Comparison of ENCODE assay signal across 10 cellular contexts in genomic region chr9:120921751-120922181, GRCh38. TPM values are rescaled to one million over a fixed set of nuclear protein-coding genes. Genes with fewer than 3 reads are reported as not detected.
DNase-seq lines count a peak whose midpoint lies in the region; FAIRE-seq and TF ChIP-seq lines count a peak whose summit lies in the region.
"Had no signal": no experiment of that assay in that cellular context is flagged by ENCODE, and none has a peak within 500 bp of the region (broad histone marks: within the 10 kb centered on the region; RNA-seq: fewer than 3 reads in every experiment).

No MANE protein-coding gene starts in this region.

- peak; percentile 73; the same call in 1 of the 2 replicates for TF ChIP-seq POLR2A in GM12891 (IDR thresholded peaks at IDR 0.05; ENCODE audit: low read depth, low read length)
- no peak for TF ChIP-seq POLR2A in Peyer's patch (IDR thresholded peaks at IDR 0.05)
- TF ChIP-seq POLR2A in sigmoid colon (IDR thresholded peaks at IDR 0.05) = no peak

- no peaks in the 10 kb centered on the region for H3K9me2 ChIP-seq in MM.1S (replicated peaks; ENCODE audit: insufficient read depth, low read length)

- H3K9me3 ChIP-seq in Peyer's patch (no peaks in the 10 kb centered on the region), sigmoid colon (no peaks in the 10 kb centered on the region), MM.1S (replicated peaks; ENCODE audit: insufficient read depth, low read length) (no peaks in the 10 kb centered on the region), A673 (ENCODE audit: low read depth, low read length, poor library complexity, severe bottlenecking) (no peaks in the 10 kb centered on the region)

- TF ChIP-seq CTCF in Peyer's patch (IDR thresholded peaks at IDR 0.05) (no peak), sigmoid colon (IDR thresholded peaks at IDR 0.05) (no peak), MM.1S (IDR thresholded peaks at IDR 0.05; ENCODE audit: low read length) (no peak), A673 (conservative IDR thresholded peaks at IDR 0.05; ENCODE audit: low read depth, low read length) (no peak)

- H2AFZ ChIP-seq in MM.1S (ENCODE audit: low read length) = no peak overlapping the region

- no peak overlapping the region for H3K9ac ChIP-seq in MM.1S (ENCODE audit: low read length)

- FAIRE-seq in GM12891 (lab: Jason Lieb, UNC) = no peak
- FAIRE-seq: islet of Langerhans had no signal

- no peaks in the 10 kb centered on the region for H3K27me3 Mint-ChIP-seq in dendritic cell treated with granulocyte-macrophage colony-stimulating factor and Interleukin-4, amounts not matched to agents 40 ng/mL and 50 ng/mL, for 4 days

- H3K9me3 Mint-ChIP-seq in dendritic cell treated with granulocyte-macrophage colony-stimulating factor and Interleukin-4, amounts not matched to agents 40 ng/mL and 50 ng/mL, for 4 days = no peaks in the 10 kb centered on the region

- H3K4me1 ChIP-seq in Peyer's patch (peaks cover 0 to 17% (median 5%) of the 10 kb centered on the region in 4 donors), sigmoid colon (peaks cover 0 to 24% (median 22%) of the 10 kb centered on the region in 4 donors), MM.1S (ENCODE audit: low read length) (peaks cover 11% of the 10 kb centered on the region), A673 (ENCODE audit: insufficient read depth, low read length, poor library complexity, severe bottlenecking) (peaks cover 9% of the 10 kb centered on the region)

- no peak overlapping the region for H3K4me2 ChIP-seq in MM.1S (ENCODE audit: low read depth, low read length)

- no peak for DNase-seq in GM12891 (ENCODE audit: insufficient read length, low spot score)
- DNase-seq in Peyer's patch = peak in 1 of 3 donors; percentile 45
- DNase-seq in sigmoid colon = no peak
- no peak for DNase-seq in DMS79 (lab: John Stamatoyannopoulos, UW)
- no peak for DNase-seq in MM.1S
- no peak for DNase-seq in NOMO-1 (lab: John Stamatoyannopoulos, UW; ENCODE audit: unreplicated experiment in 2 of 2)
- DNase-seq in A673 (ENCODE audit: low spot score) = no peak
- DNase-seq: DND-41 had no signal

- H3K79me2 ChIP-seq in MM.1S (ENCODE audit: low read length) = no peaks in the 10 kb centered on the region

- H3K27ac Mint-ChIP-seq in dendritic cell treated with granulocyte-macrophage colony-stimulating factor and Interleukin-4, amounts not matched to agents 40 ng/mL and 50 ng/mL, for 4 days = no peak overlapping the region

- no TSS peak for BruUV-seq in A673 (replicated peaks; lab: Mats Ljungman, UMichigan)

- H3K36me3 Mint-ChIP-seq in dendritic cell treated with granulocyte-macrophage colony-stimulating factor and Interleukin-4, amounts not matched to agents 40 ng/mL and 50 ng/mL, for 4 days (ENCODE audit: low read depth) = peaks cover 46% of the 10 kb centered on the region

- CTCF ChIA-PET in A673 (lab: Charles Lee) = no interaction called here

- TF ChIP-seq EP300 in sigmoid colon (IDR thresholded peaks at IDR 0.05) = no peak

- H3K4me1 Mint-ChIP-seq in dendritic cell treated with granulocyte-macrophage colony-stimulating factor and Interleukin-4, amounts not matched to agents 40 ng/mL and 50 ng/mL, for 4 days (ENCODE audit: low read depth) = peaks cover 73% of the 10 kb centered on the region

- POLR2A ChIA-PET in A673 (lab: Charles Lee; ENCODE audit: low non-redundant PET) = no interaction called here

- WGBS in sigmoid colon, 2 donors = 73 to 74% methylated on average over 6 of the region's 6 CpGs

- H3K4me3 ChIP-seq in Peyer's patch = no peak overlapping the region
- no peak overlapping the region for H3K4me3 ChIP-seq in sigmoid colon
- H3K4me3 ChIP-seq in MM.1S (ENCODE audit: low read length) = no peak overlapping the region
- no peak overlapping the region for H3K4me3 ChIP-seq in A673 (ENCODE audit: low read depth, low read length, poor library complexity, severe bottlenecking)

- intact Hi-C loops in dendritic cell treated with granulocyte-macrophage colony-stimulating factor and Interleukin-4, amounts not matched to agents 40 ng/mL and 50 ng/mL, for 4 days (cut with micrococcal nuclease) = no loop called here
- intact Hi-C loops in sigmoid colon (cut with DNase I) = no loop called here
- intact Hi-C loops in A673 (cut with micrococcal nuclease; ENCODE audit: unreplicated experiment) = no loop called here

- no peaks in the 10 kb centered on the region for H4K20me1 ChIP-seq in MM.1S (ENCODE audit: insufficient read depth, low read length)

- H3K27me3 ChIP-seq in Peyer's patch (no peaks in the 10 kb centered on the region), sigmoid colon (no peaks in the 10 kb centered on the region), MM.1S (replicated peaks; ENCODE audit: insufficient read depth, low read length) (no peaks in the 10 kb centered on the region), A673 (replicated peaks; ENCODE audit: insufficient read depth, low read depth, low read length, poor library complexity) (no peaks in the 10 kb centered on the region)

- H3K4me3 Mint-ChIP-seq in dendritic cell treated with granulocyte-macrophage colony-stimulating factor and Interleukin-4, amounts not matched to agents 40 ng/mL and 50 ng/mL, for 4 days = peak overlapping the region; percentile 39

- H3K36me3 ChIP-seq in Peyer's patch (no peaks in the 10 kb centered on the region), sigmoid colon (no peaks in the 10 kb centered on the region), MM.1S (replicated peaks; ENCODE audit: insufficient read depth, low read length) (no peaks in the 10 kb centered on the region), A673 (ENCODE audit: insufficient read depth, low read length, poor library complexity, severe bottlenecking) (no peaks in the 10 kb centered on the region)

- no peaks in the 10 kb centered on the region for H3F3A ChIP-seq in MM.1S (ENCODE audit: insufficient read depth, low read length)

- peak overlapping the region; percentile 59 to 76 (median 62) for H3K27ac ChIP-seq in Peyer's patch
- peak overlapping the region; percentile 12 to 77 (median 31) for H3K27ac ChIP-seq in sigmoid colon
- no peak overlapping the region for H3K27ac ChIP-seq in MM.1S (ENCODE audit: low read length)
- no peak overlapping the region for H3K27ac ChIP-seq in A673 (ENCODE audit: low read depth, low read length, poor library complexity, severe bottlenecking)

TF ChIP-seq in GM12891, 5 proteins besides CTCF, POLR2A, EP300 and RAD21:
- TF ChIP-seq SPI1 (IDR thresholded peaks at IDR 0.05; ENCODE audit: low read depth, low read length) (no peak), TAF1 (IDR thresholded peaks at IDR 0.05; ENCODE audit: low read depth, low read length) (peak; percentile 32; the same call in 1 of the 2 replicates), POU2F2 (IDR thresholded peaks at IDR 0.05; ENCODE audit: low read depth, low read length) (0 out of 2 replicates have a peak, but pooled peaks have one; percentile 32), POLR2AphosphoS5 (IDR thresholded peaks at IDR 0.05; ENCODE audit: low read depth, low read length) (peak; percentile 88), PAX5 (IDR thresholded peaks at IDR 0.05; ENCODE audit: insufficient read depth, low read length, severe bottlenecking) (no peak)

RNA-seq across cellular contexts. Expression of gene TRAF1, which starts 4.8 kb away (rescaled TPM):
- 107 TPM for polyA plus RNA-seq in GM12891 (2012; ENCODE audit: low read depth, missing spikeins)
- 10 to 100 TPM in 1 of 4 donors, 1 to 10 TPM in 3; 3.3 to 14.0 (median 8.8) TPM for total RNA-seq in Peyer's patch
- 1 to 10 TPM; 4.4 to 8.0 (median 5.0) TPM for total RNA-seq in sigmoid colon
- 10 to 100 TPM in 1 of 3 donors, under 1 TPM in 2; 0.46 to 10.0 (median 0.60) TPM for polyA plus RNA-seq in sigmoid colon
- total RNA-seq in A673 (2021) = 0.73 and 0.85 TPM in 2 replicates

RNA-seq across cellular contexts. Expression of gene PHF19, which starts 44.8 kb away (rescaled TPM):
- polyA plus RNA-seq in GM12891 (2012; ENCODE audit: low read depth, missing spikeins) = 65.4 TPM
- total RNA-seq in Peyer's patch (10 to 100 TPM in 3 of 4 donors, 1 to 10 TPM in 1; 7.2 to 76.7 (median 20.6) TPM), sigmoid colon (10 to 100 TPM; 22.5 to 32.7 (median 31.6) TPM), A673 (2021) (75.7 and 77.4 TPM in 2 replicates)
- polyA plus RNA-seq in sigmoid colon = 10 to 100 TPM; 10.2 to 38.2 (median 10.6) TPM

Comparison
In these comparisons a context has a peak if more than half of its experiments do, and no peak if none do; other contexts are left out.
1. H3K27ac ChIP-seq: peak in Peyer's patch (4 of 4) and sigmoid colon (4 of 4); none in MM.1S (single experiment) and A673 (single experiment).